ENCODE assay signal across 1 cellular context in the genomic region with DNA sequence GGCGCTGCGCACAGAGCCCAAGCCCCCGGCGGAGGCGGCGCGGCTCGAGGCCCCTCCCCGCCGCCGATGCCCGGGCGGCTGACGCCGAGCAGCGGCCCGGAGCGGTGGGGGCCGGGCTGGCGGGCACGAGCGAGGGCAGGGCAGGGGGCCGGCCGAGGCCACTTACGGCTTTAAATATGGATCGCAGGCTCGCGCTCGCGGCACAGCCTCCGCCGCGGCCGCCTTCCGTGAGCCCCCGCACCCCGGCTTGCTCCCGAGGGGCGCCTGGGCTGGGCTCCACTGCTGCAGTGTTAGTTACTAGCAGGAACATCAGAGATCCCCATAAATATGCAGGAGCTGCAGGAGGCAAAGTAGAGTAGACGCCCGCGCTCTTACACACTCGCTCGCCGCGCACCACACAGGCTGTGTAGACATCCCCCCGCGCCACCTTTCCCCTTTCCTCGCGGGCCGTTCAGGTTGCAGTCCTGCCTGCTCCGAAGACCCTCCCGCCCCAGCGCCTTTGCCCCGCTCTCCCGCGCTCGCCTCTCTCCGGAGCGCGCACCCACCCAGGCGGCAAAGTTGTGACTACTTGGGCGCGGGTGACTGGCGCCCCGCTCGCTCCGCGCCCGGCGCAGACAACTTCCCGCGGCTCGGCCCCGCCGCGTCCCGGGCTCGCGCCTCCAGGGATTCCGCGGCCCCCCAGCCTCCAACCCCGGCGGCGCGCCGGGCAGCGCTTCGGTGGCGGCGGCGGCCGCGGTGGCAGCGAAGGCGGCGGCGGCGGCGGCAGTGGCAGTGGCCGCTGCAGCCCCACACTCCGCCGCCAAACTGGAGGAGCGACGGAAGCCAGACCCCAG.
TF ChIP-seq lines count a peak whose summit lies in the region.

No MANE protein-coding gene starts in this region.

TF ChIP-seq in H1, 55 proteins besides CTCF, POLR2A, EP300 and RAD21:
- TF ChIP-seq TBP (IDR thresholded peaks at IDR 0.05; ENCODE audit: low read depth, low read length): 0 out of 2 replicates have a peak, but pooled peaks have one; percentile 4
- TF ChIP-seq EZH2 (IDR thresholded peaks at IDR 0.05; ENCODE audit: low read depth, low read length, severe bottlenecking): peak; percentile 50
- TF ChIP-seq ATF3 (IDR thresholded peaks at IDR 0.05; ENCODE audit: insufficient read depth, low read depth, low read length): no peak
- 0 out of 2 replicates have a peak, but pooled peaks have one; percentile 40 for TF ChIP-seq TAF1 (IDR thresholded peaks at IDR 0.05; ENCODE audit: low read depth, low read length)
- TF ChIP-seq ASH2L (IDR thresholded peaks at IDR 0.05; ENCODE audit: low read length): peak; percentile 34
- TF ChIP-seq YY1 (IDR thresholded peaks at IDR 0.05; ENCODE audit: low read depth, low read length): no peak
- peak; percentile 55; the same call in 1 of the 2 replicates for TF ChIP-seq PHF8 (conservative IDR thresholded peaks at IDR 0.05; ENCODE audit: low read depth, low read length)
- TF ChIP-seq RBBP5 (IDR thresholded peaks at IDR 0.05; ENCODE audit: borderline replicate concordance, low read depth, low read length): 0 out of 2 replicates have a peak, but pooled peaks have one; percentile 22
- TF ChIP-seq KDM4A (IDR thresholded peaks at IDR 0.05; ENCODE audit: low read depth, low read length, severe bottlenecking): peak; percentile 92
- peak; percentile 25; the same call in 1 of the 2 replicates for TF ChIP-seq E2F6 (IDR thresholded peaks at IDR 0.05)
- TF ChIP-seq SP2 (IDR thresholded peaks at IDR 0.05; ENCODE audit: low read length): no peak
- TF ChIP-seq CBX5 (IDR thresholded peaks at IDR 0.05; ENCODE audit: low read depth, low read length): no peak
